ENCODE assay signal across 8 cellular contexts in the genomic region with DNA sequence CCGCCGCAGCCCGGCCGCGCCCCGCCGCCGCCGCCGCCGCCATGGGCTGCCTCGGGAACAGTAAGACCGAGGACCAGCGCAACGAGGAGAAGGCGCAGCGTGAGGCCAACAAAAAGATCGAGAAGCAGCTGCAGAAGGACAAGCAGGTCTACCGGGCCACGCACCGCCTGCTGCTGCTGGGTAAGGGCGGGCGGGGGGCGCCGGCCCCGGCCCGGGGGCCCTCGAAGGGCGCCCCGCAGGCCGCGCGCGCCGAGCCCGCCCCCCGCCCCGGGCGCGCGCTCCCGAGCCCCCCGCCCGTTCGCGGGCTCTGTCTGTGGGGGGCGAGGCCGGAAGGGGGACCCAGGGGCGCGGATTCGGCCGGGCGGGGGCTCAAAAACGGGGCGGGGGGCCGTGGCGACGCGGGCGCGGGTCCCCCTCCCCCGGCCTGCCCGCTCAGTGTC. TPM values are rescaled to one million over a fixed set of nuclear protein-coding genes. Genes with fewer than 3 reads are reported as not detected.
A peak's percentile ranks its signal among the peaks of the same experiment; 100 is the strongest.
DNase-seq lines count a peak whose midpoint lies in the region; ATAC-seq and TF ChIP-seq lines count a peak whose summit lies in the region.

No MANE protein-coding gene starts in this region.

- peaks cover 43% of the 10 kb centered on the region for H3K4me1 Mint-ChIP-seq in CD14-positive monocyte
- peaks cover 45 to 53% (median 53%) of the 10 kb centered on the region in 3 donors for H3K4me1 Mint-ChIP-seq in T-cell
- H3K4me1 Mint-ChIP-seq in central memory CD8-positive, alpha-beta T cell: peaks cover 56% of the 10 kb centered on the region

- H3K4me1 ChIP-seq in lower lobe of right lung: peaks cover 39% of the 10 kb centered on the region
- peaks cover 37 to 49% (median 45%) of the 10 kb centered on the region in 4 donors for H3K4me1 ChIP-seq in stomach

- peak overlapping the region; percentile 95 for H3K4me3 Mint-ChIP-seq in CD14-positive monocyte
- peak overlapping the region; percentile 84 to 95 (median 94) for H3K4me3 Mint-ChIP-seq in T-cell
- peak overlapping the region; percentile 92 for H3K4me3 Mint-ChIP-seq in central memory CD8-positive, alpha-beta T cell

- H3K27me3 ChIP-seq in lower lobe of right lung (ENCODE audit: low read depth): no peaks in the 10 kb centered on the region
- no peaks in the 10 kb centered on the region for H3K27me3 ChIP-seq in stomach

- TF ChIP-seq CTCF in CD14-positive monocyte (IDR thresholded peaks at IDR 0.05) (no peak), lower lobe of right lung (IDR thresholded peaks at IDR 0.05) (no peak), stomach (IDR thresholded peaks at IDR 0.05) (no peak)

- H3K27ac ChIP-seq in lower lobe of right lung: peak overlapping the region; percentile 91
- H3K27ac ChIP-seq in stomach: peak overlapping the region; percentile 98 to 100 (median 99)

- ATAC-seq in HG02798 (IDR thresholded peaks at IDR 0.05; ENCODE audit: poor library complexity, unreplicated experiment) (peak; percentile 0), T-cell (replicated peaks in 1 of 4) (peak in 3 of 4 experiments; percentile 0 to 1 (median 0)), lower lobe of right lung (peak; percentile 0 to 1), GM18861 (IDR thresholded peaks at IDR 0.05; ENCODE audit: unreplicated experiment) (no peak)
- ATAC-seq in central memory CD8-positive, alpha-beta T cell (replicated peaks; ENCODE audit: extremely low read depth, poor library complexity, severe bottlenecking): no peak

- H3K27me3 Mint-ChIP-seq in CD14-positive monocyte (ENCODE audit: low read depth in 3 of 3) (peaks cover 0 to 7% (median 0%) of the 10 kb centered on the region in 3 donors), T-cell (no peaks in the 10 kb centered on the region)
- H3K27me3 Mint-ChIP-seq in central memory CD8-positive, alpha-beta T cell: no peaks in the 10 kb centered on the region

- H3K9me3 ChIP-seq in lower lobe of right lung (no peaks in the 10 kb centered on the region), stomach (no peaks in the 10 kb centered on the region)

- POLR2A ChIA-PET in T-cell (lab: Charles Lee): interaction anchor here (0.7 to 1.0 kb wide), 2 partner anchors 255 to 576 kb away, joined by 3 to 7 read pairs; no protein-coding TSS in a partner anchor

- H3K36me3 Mint-ChIP-seq in CD14-positive monocyte: peaks cover 6 to 11% of the 10 kb centered on the region in 2 donors
- peaks cover 12% of the 10 kb centered on the region for H3K36me3 Mint-ChIP-seq in T-cell
- H3K36me3 Mint-ChIP-seq in central memory CD8-positive, alpha-beta T cell (ENCODE audit: insufficient read depth): peaks cover 41% of the 10 kb centered on the region

- no peak for TF ChIP-seq EP300 in stomach (IDR thresholded peaks at IDR 0.05)

- DNase-seq in CD14-positive monocyte (ENCODE audit: low spot score) (no peak), T-cell (peak in 21 of 34 experiments; percentile 10 to 54 (median 34)), lower lobe of right lung (peak; percentile 66), stomach (peak; percentile 37), OCI-M2 (lab: John Stamatoyannopoulos, UW; ENCODE audit: unreplicated experiment) (no peak)
- peak in 1 of 2 donors; percentile 19 for DNase-seq in central memory CD8-positive, alpha-beta T cell (ENCODE audit: low spot score in 2 of 2)

- TF ChIP-seq POLR2A in stomach (IDR thresholded peaks at IDR 0.05): no peak

- H3K27ac Mint-ChIP-seq in CD14-positive monocyte (peak overlapping the region; percentile 87 to 96 (median 92)), T-cell (peak overlapping the region; percentile 92 to 96)
- H3K27ac Mint-ChIP-seq in central memory CD8-positive, alpha-beta T cell (ENCODE audit: low read depth): peak overlapping the region; percentile 96

- intact Hi-C loops in CD14-positive monocyte (cut with micrococcal nuclease) (loop anchor here (1.0 to 10.0 kb wide), 6 partner anchors 16 to 237 kb away; partner anchors contain the start of genes ATP5F1E (in 2 of the 2), NELFCD (in 2 of the 2), CTSZ (in 1 of the 2) and STX16 (in 1 of the 2)), lower lobe of right lung (cut with DNase I) (no loop called here), stomach (cut with DNase I; ENCODE audit: low total_unique reads) (no loop called here)

- peaks cover 3% of the 10 kb centered on the region for H3K36me3 ChIP-seq in lower lobe of right lung
- peaks cover 0 to 10% (median 5%) of the 10 kb centered on the region in 4 donors for H3K36me3 ChIP-seq in stomach

- CTCF ChIA-PET in T-cell (lab: Charles Lee): interaction anchor here in 1 of 2 donors (0.6 kb wide), 1 partner anchor 513 kb away, joined by 3 read pairs; no protein-coding TSS in a partner anchor

- H3K4me3 ChIP-seq in lower lobe of right lung (peak overlapping the region; percentile 70), stomach (peak overlapping the region; percentile 68 to 89 (median 81))

- H3K9me3 Mint-ChIP-seq in CD14-positive monocyte (no peaks in the 10 kb centered on the region), T-cell (no peaks in the 10 kb centered on the region)
- H3K9me3 Mint-ChIP-seq in central memory CD8-positive, alpha-beta T cell: no peaks in the 10 kb centered on the region

- WGBS in stomach, 5 donors: 0 to 1% (median 1%) methylated on average over 9 to 62 of the region's 63 CpGs

RNA-seq across cellular contexts. Expression of gene GNAS, which starts 39.2 kb away (rescaled TPM):
- polyA plus RNA-seq in CD14-positive monocyte (100 to 1,000 TPM; 109 to 124 TPM), stomach (100 to 1,000 TPM; 794 to 911 (median 842) TPM)
- total RNA-seq in T-cell (100 to 1,000 TPM; 578 to 855 (median 640) TPM), lower lobe of right lung (744 TPM), stomach (1,000 to 10,000 TPM in 1 of 5 donors, 100 to 1,000 TPM in 4; 306 to 1,010 (median 502) TPM)

RNA-seq across cellular contexts. Expression of gene GNAS-AS1, which starts 41.0 kb away (rescaled TPM):
- not detected for polyA plus RNA-seq in CD14-positive monocyte
- 1 to 10 TPM; 1.1 to 1.7 (median 1.5) TPM for total RNA-seq in T-cell
- total RNA-seq in lower lobe of right lung: 0.97 TPM
- 10 to 100 TPM in 1 of 5 donors, 1 to 10 TPM in 1, under 1 TPM in 1, not detected in 2; 0.92 to 45.5 (median 2.6) TPM for total RNA-seq in stomach
- polyA plus RNA-seq in stomach: under 1 TPM in 1 of 3 donors, not detected in 2; 0.15 TPM

Comparison
In these comparisons a context has a peak if more than half of its experiments do, and no peak if none do; other contexts are left out.
1. DNase-seq: peak in T-cell (21 of 34), lower lobe of right lung (single experiment) and stomach (single experiment); none in CD14-positive monocyte (single experiment) and OCI-M2 (single experiment).
2. ATAC-seq: peak in HG02798 (single experiment), T-cell (3 of 4) and lower lobe of right lung (2 of 2); none in central memory CD8-positive, alpha-beta T cell (single experiment) and GM18861 (single experiment).
3. intact Hi-C loops: an anchor here in CD14-positive monocyte (1.0 to 10.0 kb wide); none called in lower lobe of right lung and stomach.
4. Peak in every context shown above with its lines, with median percentiles within 50 percentile points of each other: H3K27ac Mint-ChIP-seq and H3K4me3 Mint-ChIP-seq.